Comparison of ENCODE assay signal across 8 cellular contexts in genomic region chr7:120950539-120951308, GRCh38. TPM values are rescaled to one million over a fixed set of nuclear protein-coding genes. Genes with fewer than 3 reads are reported as not detected.
A peak's percentile ranks its signal among the peaks of the same experiment; 100 is the strongest.
DNase-seq lines count a peak whose midpoint lies in the region; ATAC-seq and TF ChIP-seq lines count a peak whose summit lies in the region.

A gene with protein sequence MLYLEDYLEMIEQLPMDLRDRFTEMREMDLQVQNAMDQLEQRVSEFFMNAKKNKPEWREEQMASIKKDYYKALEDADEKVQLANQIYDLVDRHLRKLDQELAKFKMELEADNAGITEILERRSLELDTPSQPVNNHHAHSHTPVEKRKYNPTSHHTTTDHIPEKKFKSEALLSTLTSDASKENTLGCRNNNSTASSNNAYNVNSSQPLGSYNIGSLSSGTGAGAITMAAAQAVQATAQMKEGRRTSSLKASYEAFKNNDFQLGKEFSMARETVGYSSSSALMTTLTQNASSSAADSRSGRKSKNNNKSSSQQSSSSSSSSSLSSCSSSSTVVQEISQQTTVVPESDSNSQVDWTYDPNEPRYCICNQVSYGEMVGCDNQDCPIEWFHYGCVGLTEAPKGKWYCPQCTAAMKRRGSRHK (plus strand): TSS chr7:120950777. CDS start chr7:120950897, 120 bp downstream.

- H3K27me3 ChIP-seq in left ventricle myocardium inferior (ENCODE audit: low read depth): no peaks in the 10 kb centered on the region

- H3K4me3 ChIP-seq in left ventricle myocardium inferior: peak within 1 kb of the TSS; percentile 75

- peaks cover 44% of the 10 kb centered on the region for H3K4me1 ChIP-seq in left ventricle myocardium inferior

- no peaks in the 10 kb centered on the region for H3K27me3 Mint-ChIP-seq in progenitor cell of endocrine pancreas

- no peak for TF ChIP-seq CTCF in left ventricle myocardium inferior (IDR thresholded peaks at IDR 0.05; ENCODE audit: borderline replicate concordance)
- no peak for TF ChIP-seq CTCF in progenitor cell of endocrine pancreas (IDR thresholded peaks at IDR 0.05; ENCODE audit: unreplicated experiment)

- DNase-seq in NCI-H187 (lab: John Stamatoyannopoulos, UW): peak; percentile 97 to 98
- DNase-seq in T-helper 2 cell: peak; percentile 95 to 99 (median 96)
- DNase-seq in left ventricle myocardium inferior: peak; percentile 96
- peak; percentile 98 for DNase-seq in progenitor cell of endocrine pancreas (ENCODE audit: low spot score, unreplicated experiment)
- DNase-seq in ureter (ENCODE audit: low spot score): peak; percentile 98

- no peaks in the 10 kb centered on the region for H3K9me3 Mint-ChIP-seq in progenitor cell of endocrine pancreas (ENCODE audit: low read depth)

- no peaks in the 10 kb centered on the region for H3K9me3 ChIP-seq in left ventricle myocardium inferior (replicated peaks)

- H3K36me3 ChIP-seq in left ventricle myocardium inferior: peaks cover 25% of the 10 kb centered on the region

- peak within 1 kb of the TSS; percentile 100 for H3K27ac ChIP-seq in angular gyrus (ENCODE audit: low read depth, low read length)
- H3K27ac ChIP-seq in left ventricle myocardium inferior (replicated peaks): peak within 1 kb of the TSS; percentile 98

- H3K4me1 Mint-ChIP-seq in progenitor cell of endocrine pancreas (ENCODE audit: low read depth): peaks cover 20% of the 10 kb centered on the region

- peak; percentile 97 for ATAC-seq in GM18498 (IDR thresholded peaks at IDR 0.05; ENCODE audit: unreplicated experiment)
- ATAC-seq in HG02938 (IDR thresholded peaks at IDR 0.05; ENCODE audit: unreplicated experiment): peak; percentile 94

- intact Hi-C loops in left ventricle myocardium inferior (cut with micrococcal nuclease): no loop called here

- peaks cover 6% of the 10 kb centered on the region for H3K36me3 Mint-ChIP-seq in progenitor cell of endocrine pancreas (ENCODE audit: insufficient read depth)

- peak within 1 kb of the TSS; percentile 90 for H3K4me3 Mint-ChIP-seq in progenitor cell of endocrine pancreas (ENCODE audit: low read depth)

- H3K27ac Mint-ChIP-seq in progenitor cell of endocrine pancreas: peak within 1 kb of the TSS; percentile 100

RNA-seq across cellular contexts. Expression of the gene that starts here (rescaled TPM):
- 13.4 TPM for total RNA-seq in left ventricle myocardium inferior
- total RNA-seq in progenitor cell of endocrine pancreas: 27.4 and 28.3 TPM in 2 replicates
- total RNA-seq in ureter: 21.7 TPM

Comparison
In these comparisons a context has a peak if more than half of its experiments do, and no peak if none do; other contexts are left out.
1. Peak in every context shown above with its lines: DNase-seq, ATAC-seq, H3K4me3 ChIP-seq and H3K27ac ChIP-seq.